ENCODE assay signal across 1 cellular context in the genomic region with DNA sequence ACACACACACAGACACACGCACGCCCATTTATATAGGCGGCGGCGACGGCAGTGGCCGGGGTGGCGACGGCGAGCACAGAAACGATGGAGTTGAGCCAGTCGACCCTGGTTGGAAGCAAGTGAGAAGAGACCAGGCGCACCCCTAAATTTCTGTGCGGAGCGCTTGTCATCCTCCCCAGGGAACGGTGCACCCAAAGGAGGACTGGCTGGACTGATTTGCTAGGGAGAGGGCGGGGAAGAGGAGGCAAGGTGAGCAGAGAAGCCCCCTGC.
TF ChIP-seq lines count a peak whose summit lies in the region.

No MANE protein-coding gene starts in this region.

TF ChIP-seq in SK-N-SH, 30 proteins besides CTCF, POLR2A, EP300 and RAD21 (continued from another document):
- TF ChIP-seq, protein P1, sequence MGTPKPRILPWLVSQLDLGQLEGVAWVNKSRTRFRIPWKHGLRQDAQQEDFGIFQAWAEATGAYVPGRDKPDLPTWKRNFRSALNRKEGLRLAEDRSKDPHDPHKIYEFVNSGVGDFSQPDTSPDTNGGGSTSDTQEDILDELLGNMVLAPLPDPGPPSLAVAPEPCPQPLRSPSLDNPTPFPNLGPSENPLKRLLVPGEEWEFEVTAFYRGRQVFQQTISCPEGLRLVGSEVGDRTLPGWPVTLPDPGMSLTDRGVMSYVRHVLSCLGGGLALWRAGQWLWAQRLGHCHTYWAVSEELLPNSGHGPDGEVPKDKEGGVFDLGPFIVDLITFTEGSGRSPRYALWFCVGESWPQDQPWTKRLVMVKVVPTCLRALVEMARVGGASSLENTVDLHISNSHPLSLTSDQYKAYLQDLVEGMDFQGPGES (IDR thresholded peaks at IDR 0.05; ENCODE audit: low read depth, low read length) = no peak
- TF ChIP-seq TCF12 (IDR thresholded peaks at IDR 0.05) (no peak), POLR2AphosphoS5 (IDR thresholded peaks at IDR 0.05; ENCODE audit: low read depth, low read length) (no peak), TAF1 (IDR thresholded peaks at IDR 0.05; ENCODE audit: borderline replicate concordance, low read depth, low read length) (no peak), RCOR1 (IDR thresholded peaks at IDR 0.05; ENCODE audit: low read length) (no peak), MXI1 (IDR thresholded peaks at IDR 0.05; ENCODE audit: low read depth, low read length) (no peak), NRF1 (IDR thresholded peaks at IDR 0.05; ENCODE audit: low read depth, low read length) (no peak)
- TF ChIP-seq, protein P2, sequence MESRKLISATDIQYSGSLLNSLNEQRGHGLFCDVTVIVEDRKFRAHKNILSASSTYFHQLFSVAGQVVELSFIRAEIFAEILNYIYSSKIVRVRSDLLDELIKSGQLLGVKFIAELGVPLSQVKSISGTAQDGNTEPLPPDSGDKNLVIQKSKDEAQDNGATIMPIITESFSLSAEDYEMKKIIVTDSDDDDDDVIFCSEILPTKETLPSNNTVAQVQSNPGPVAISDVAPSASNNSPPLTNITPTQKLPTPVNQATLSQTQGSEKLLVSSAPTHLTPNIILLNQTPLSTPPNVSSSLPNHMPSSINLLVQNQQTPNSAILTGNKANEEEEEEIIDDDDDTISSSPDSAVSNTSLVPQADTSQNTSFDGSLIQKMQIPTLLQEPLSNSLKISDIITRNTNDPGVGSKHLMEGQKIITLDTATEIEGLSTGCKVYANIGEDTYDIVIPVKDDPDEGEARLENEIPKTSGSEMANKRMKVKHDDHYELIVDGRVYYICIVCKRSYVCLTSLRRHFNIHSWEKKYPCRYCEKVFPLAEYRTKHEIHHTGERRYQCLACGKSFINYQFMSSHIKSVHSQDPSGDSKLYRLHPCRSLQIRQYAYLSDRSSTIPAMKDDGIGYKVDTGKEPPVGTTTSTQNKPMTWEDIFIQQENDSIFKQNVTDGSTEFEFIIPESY (IDR thresholded peaks at IDR 0.05; ENCODE audit: borderline replicate concordance, low read depth) = no peak
- TF ChIP-seq, protein P3, sequence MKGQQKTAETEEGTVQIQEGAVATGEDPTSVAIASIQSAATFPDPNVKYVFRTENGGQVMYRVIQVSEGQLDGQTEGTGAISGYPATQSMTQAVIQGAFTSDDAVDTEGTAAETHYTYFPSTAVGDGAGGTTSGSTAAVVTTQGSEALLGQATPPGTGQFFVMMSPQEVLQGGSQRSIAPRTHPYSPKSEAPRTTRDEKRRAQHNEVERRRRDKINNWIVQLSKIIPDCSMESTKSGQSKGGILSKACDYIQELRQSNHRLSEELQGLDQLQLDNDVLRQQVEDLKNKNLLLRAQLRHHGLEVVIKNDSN (IDR thresholded peaks at IDR 0.05; ENCODE audit: borderline replicate concordance, low read depth) = no peak
- TF ChIP-seq, protein P4, sequence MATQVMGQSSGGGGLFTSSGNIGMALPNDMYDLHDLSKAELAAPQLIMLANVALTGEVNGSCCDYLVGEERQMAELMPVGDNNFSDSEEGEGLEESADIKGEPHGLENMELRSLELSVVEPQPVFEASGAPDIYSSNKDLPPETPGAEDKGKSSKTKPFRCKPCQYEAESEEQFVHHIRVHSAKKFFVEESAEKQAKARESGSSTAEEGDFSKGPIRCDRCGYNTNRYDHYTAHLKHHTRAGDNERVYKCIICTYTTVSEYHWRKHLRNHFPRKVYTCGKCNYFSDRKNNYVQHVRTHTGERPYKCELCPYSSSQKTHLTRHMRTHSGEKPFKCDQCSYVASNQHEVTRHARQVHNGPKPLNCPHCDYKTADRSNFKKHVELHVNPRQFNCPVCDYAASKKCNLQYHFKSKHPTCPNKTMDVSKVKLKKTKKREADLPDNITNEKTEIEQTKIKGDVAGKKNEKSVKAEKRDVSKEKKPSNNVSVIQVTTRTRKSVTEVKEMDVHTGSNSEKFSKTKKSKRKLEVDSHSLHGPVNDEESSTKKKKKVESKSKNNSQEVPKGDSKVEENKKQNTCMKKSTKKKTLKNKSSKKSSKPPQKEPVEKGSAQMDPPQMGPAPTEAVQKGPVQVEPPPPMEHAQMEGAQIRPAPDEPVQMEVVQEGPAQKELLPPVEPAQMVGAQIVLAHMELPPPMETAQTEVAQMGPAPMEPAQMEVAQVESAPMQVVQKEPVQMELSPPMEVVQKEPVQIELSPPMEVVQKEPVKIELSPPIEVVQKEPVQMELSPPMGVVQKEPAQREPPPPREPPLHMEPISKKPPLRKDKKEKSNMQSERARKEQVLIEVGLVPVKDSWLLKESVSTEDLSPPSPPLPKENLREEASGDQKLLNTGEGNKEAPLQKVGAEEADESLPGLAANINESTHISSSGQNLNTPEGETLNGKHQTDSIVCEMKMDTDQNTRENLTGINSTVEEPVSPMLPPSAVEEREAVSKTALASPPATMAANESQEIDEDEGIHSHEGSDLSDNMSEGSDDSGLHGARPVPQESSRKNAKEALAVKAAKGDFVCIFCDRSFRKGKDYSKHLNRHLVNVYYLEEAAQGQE (IDR thresholded peaks at IDR 0.05; ENCODE audit: low read depth, low read length) = no peak
